Comparison of ENCODE assay signal across 8 cellular contexts in the genomic region with DNA sequence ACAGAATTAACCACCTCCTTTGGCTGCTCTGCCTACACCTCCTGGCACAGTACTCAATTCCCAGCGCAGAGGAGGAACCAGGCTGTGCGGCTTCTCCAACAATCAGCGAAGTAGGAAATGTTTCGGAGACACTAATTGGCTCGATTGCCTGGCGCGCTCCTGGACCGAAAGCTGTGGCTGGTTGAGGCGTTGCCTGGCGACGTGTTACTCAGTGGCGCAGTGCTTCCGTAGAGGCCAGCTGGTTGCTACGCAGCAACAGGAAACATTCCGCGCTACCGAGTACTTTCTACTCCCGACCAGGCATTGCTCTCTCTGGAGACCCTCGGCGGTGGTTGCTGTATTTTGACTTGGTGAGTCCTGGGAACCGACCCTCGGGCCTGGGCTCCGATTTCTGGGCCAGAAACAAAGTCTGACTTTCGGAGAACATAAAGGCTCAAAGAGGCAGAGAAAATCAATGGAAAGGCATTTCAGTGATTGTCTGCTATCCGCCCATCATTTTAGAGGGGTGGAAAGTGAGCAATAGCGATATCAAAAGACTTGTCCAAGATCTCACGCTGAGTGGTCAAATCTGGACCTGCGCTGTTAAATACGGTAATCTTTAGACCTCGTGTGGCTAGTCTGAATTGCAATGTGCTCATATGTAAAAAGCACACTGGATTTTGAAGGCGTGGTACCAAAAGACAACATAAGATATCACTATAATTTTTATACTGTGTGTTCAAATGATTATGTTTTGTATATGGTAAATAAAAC. TPM values are rescaled to one million over a fixed set of nuclear protein-coding genes. Genes with fewer than 3 reads are reported as not detected.
A peak's percentile ranks its signal among the peaks of the same experiment; 100 is the strongest.
DNase-seq lines count a peak whose midpoint lies in the region; ATAC-seq and TF ChIP-seq lines count a peak whose summit lies in the region.

A gene with protein sequence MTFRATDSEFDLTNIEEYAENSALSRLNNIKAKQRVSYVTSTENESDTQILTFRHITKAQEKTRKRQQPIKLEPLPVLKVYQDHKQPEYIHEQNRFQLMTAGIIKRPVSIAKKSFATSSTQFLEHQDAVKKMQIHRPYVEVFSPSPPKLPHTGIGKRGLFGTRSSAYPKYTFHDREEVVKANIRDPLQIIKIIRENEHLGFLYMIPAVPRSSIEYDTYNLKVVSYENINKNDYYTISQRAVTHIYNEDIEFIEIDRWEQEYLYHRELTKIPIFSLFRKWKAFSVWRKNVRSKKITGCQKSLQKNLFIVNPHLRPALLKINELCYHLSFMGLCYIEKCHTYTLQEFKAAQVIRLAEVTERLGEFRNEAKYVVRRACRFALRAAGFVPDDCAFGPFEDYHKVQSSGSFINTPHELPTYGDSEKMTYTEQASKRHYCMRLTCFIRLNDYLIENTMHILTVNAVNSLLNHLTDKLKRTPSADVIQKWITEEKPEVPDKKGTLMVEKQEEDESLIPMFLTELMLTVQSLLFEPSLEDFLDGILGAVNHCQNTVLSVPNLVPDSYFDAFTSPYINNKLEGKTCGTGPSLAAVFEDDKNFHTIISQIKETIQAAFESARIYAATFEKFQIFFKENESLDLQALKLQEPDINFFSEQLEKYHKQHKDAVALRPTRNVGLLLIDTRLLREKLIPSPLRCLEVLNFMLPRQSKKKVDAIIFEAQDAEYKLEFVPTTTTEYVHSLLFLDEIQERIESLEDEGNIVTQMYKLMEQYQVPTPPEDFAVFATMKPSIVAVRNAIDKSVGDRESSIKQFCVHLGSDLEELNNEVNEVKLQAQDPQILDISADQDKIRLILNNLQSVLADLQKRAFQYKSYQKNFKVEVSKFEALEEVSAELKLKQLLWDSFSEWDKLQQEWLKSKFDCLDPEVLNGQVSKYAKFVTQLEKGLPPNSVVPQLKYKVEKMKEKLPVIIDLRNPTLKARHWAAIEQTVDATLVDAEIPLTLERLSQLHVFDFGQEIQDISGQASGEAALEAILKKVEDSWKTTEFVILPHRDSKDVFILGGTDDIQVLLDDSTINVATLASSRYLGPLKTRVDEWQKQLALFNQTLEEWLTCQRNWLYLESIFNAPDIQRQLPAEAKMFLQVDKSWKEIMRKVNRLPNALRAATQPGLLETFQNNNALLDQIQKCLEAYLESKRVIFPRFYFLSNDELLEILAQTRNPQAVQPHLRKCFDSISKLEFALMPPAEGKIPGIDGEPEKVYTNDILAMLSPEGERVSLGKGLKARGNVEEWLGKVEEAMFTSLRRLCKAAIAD (N-terminal part only) (plus strand): TSS at position 265 of the 753 bp plus-strand sequence. CDS start 1,329 bp downstream, outside the sequence.

- peaks cover 12% of the 10 kb centered on the region for H3K4me1 ChIP-seq in mononuclear cell (ENCODE audit: insufficient read depth, low read length)

- peak; percentile 90 for DNase-seq in CD14-positive monocyte (ENCODE audit: low spot score)
- peak; percentile 92 to 95 for DNase-seq in NOMO-1 (lab: John Stamatoyannopoulos, UW; ENCODE audit: unreplicated experiment in 2 of 2)
- peak; percentile 83 for DNase-seq in activated T-cell treated with anti-CD3 and anti-CD28 coated beads, Interleukin-2, amount 50 U/mL, for 24 hours
- DNase-seq in erythroblast (lab: John Stamatoyannopoulos, UW) = peak; percentile 12 to 22
- peak; percentile 73 to 74 for DNase-seq in stimulated activated CD8-positive, alpha-beta memory T cell treated with anti-CD3 and anti-CD28 coated beads, Interleukin-15, amount 100 ng/mL, for 48 hours (ENCODE audit: low read depth in 2 of 2)

- ATAC-seq in GM19467 (IDR thresholded peaks at IDR 0.05; ENCODE audit: unreplicated experiment) (peak; percentile 97), HG03575 (IDR thresholded peaks at IDR 0.05; ENCODE audit: extremely low read depth, insufficient number of reproducible peaks, low FRiP score, unreplicated experiment) (peak; percentile 89)

- intact Hi-C loops in CD14-positive monocyte (cut with micrococcal nuclease) = no loop called here

- no peak for TF ChIP-seq CTCF in CD14-positive monocyte (IDR thresholded peaks at IDR 0.05)

- H3K4me3 ChIP-seq in mononuclear cell (ENCODE audit: low read length) = peak within 1 kb of the TSS; percentile 41

- peak within 1 kb of the TSS; percentile 83 to 92 for H3K4me3 Mint-ChIP-seq in CD14-positive monocyte
- peak within 1 kb of the TSS; percentile 85 for H3K4me3 Mint-ChIP-seq in activated T-cell treated with anti-CD3 and anti-CD28 coated beads, Interleukin-2, amount 50 U/mL, for 24 hours

- peaks cover 2 to 8% (median 5%) of the 10 kb centered on the region in 7 donors for H3K9me3 Mint-ChIP-seq in CD14-positive monocyte
- peaks cover 5% of the 10 kb centered on the region for H3K9me3 Mint-ChIP-seq in activated T-cell treated with anti-CD3 and anti-CD28 coated beads, Interleukin-2, amount 50 U/mL, for 24 hours

- peaks cover 6 to 26% (median 8%) of the 10 kb centered on the region in 3 donors for H3K27me3 Mint-ChIP-seq in CD14-positive monocyte (ENCODE audit: low read depth in 3 of 3)
- H3K27me3 Mint-ChIP-seq in activated T-cell treated with anti-CD3 and anti-CD28 coated beads, Interleukin-2, amount 50 U/mL, for 24 hours = no peaks in the 10 kb centered on the region

- peak within 1 kb of the TSS in 6 of 7 donors; percentile 44 to 77 (median 70) for H3K27ac Mint-ChIP-seq in CD14-positive monocyte
- peak within 1 kb of the TSS; percentile 29 for H3K27ac Mint-ChIP-seq in activated T-cell treated with anti-CD3 and anti-CD28 coated beads, Interleukin-2, amount 50 U/mL, for 24 hours

- H3K36me3 Mint-ChIP-seq in CD14-positive monocyte = no peaks in the 10 kb centered on the region
- H3K36me3 Mint-ChIP-seq in activated T-cell treated with anti-CD3 and anti-CD28 coated beads, Interleukin-2, amount 50 U/mL, for 24 hours (ENCODE audit: low read depth) = no peaks in the 10 kb centered on the region

- no peaks in the 10 kb centered on the region for H3K9me3 ChIP-seq in mononuclear cell (ENCODE audit: low read depth, low read length)

- no peaks in the 10 kb centered on the region for H3K27me3 ChIP-seq in mononuclear cell (ENCODE audit: insufficient read depth, low read length)

- H3K4me1 Mint-ChIP-seq in CD14-positive monocyte = peaks cover 12% of the 10 kb centered on the region
- peaks cover 23% of the 10 kb centered on the region for H3K4me1 Mint-ChIP-seq in activated T-cell treated with anti-CD3 and anti-CD28 coated beads, Interleukin-2, amount 50 U/mL, for 24 hours (ENCODE audit: low read depth)

- no peak for TF ChIP-seq POLR2A in erythroblast (IDR thresholded peaks at IDR 0.05; ENCODE audit: low read length)

RNA-seq across cellular contexts. Expression of the gene that starts here (rescaled TPM):
- not detected for polyA plus RNA-seq in CD14-positive monocyte
- 0.31 TPM for total RNA-seq in mononuclear cell

Comparison
In these comparisons a context has a peak if more than half of its experiments do, and no peak if none do; other contexts are left out.
1. Peak in every context shown above with its lines: DNase-seq, ATAC-seq and H3K4me3 ChIP-seq.
2. Peak in DNase-seq in CD14-positive monocyte; RNA of the gene not detected or under 1 TPM.
3. DNase-seq: peak in every context shown above with its lines; median percentile 94 in NOMO-1; 90 in CD14-positive monocyte; 83 in activated T-cell treated with anti-CD3 and anti-CD28 coated beads, Interleukin-2, amount 50 U/mL, for 24 hours; 74 in stimulated activated CD8-positive, alpha-beta memory T cell treated with anti-CD3 and anti-CD28 coated beads, Interleukin-15, amount 100 ng/mL, for 48 hours; 17 in erythroblast.